In the genomic region with DNA sequence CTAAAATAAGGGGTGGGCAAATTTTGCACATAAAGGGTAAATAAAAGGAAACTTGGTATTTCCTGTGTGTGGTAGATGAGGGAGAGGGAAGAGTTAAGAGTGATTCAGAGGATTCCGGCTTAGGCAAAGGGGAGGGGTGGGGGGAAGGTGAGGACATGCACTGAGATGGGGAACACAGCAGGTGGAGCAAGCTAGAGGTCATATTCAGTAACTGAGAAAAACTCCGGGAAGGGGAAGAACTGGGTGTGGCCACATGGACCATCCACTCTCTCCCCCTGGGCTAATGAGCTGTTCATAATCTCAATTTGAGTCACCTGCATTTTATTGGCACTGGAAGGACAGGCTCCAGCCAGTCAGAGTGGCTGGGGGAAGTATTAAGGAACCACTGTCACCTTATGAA, we compare ENCODE assay signal across 15 cellular contexts. TPM values are rescaled to one million over a fixed set of nuclear protein-coding genes. Genes with fewer than 3 reads are reported as not detected.
A peak's percentile ranks its signal among the peaks of the same experiment; 100 is the strongest.
DNase-seq lines count a peak whose midpoint lies in the region; ATAC-seq, FAIRE-seq and TF ChIP-seq lines count a peak whose summit lies in the region.
"Had no signal": no experiment of that assay in that cellular context is flagged by ENCODE, and none has a peak within 500 bp of the region (broad histone marks: within the 10 kb centered on the region; RNA-seq: fewer than 3 reads in every experiment).

No MANE protein-coding gene starts in this region.

- WGBS in GM12878 (ENCODE audit: insufficient coverage, insufficient replicate concordance, low lambda C conversion rate, missing lambda C conversion rate), result 70% methylated on average over 2 of the region's 2 CpGs

- intact Hi-C loops in GM12878 (cut with micrococcal nuclease; ENCODE audit: unreplicated experiment) (no loop called here), left lung (cut with DNase I) (no loop called here)

- no peak for TF ChIP-seq POLR2A in GM12878 (IDR thresholded peaks at IDR 0.05; ENCODE audit: low read depth, low read length)

- no peak overlapping the region for H2AFZ ChIP-seq in GM12878 (ENCODE audit: control insufficient read depth, low read depth, low read length)
- H2AFZ ChIP-seq: parathyroid adenoma had no signal

- H3K27ac ChIP-seq in GM12878 (ENCODE audit: control insufficient read depth, insufficient read depth) (no peak overlapping the region), left lung (peak overlapping the region in 1 of 2 donors; percentile 62)
- H3K27ac ChIP-seq: heart left ventricle, parathyroid adenoma had no signal

- BruUV-seq in GM12878 (replicated peaks; lab: Mats Ljungman, UMichigan), result no TSS peak

- RAD21 ChIA-PET in GM12878 (lab: Charles Lee; ENCODE audit: unreplicated experiment), result no interaction called here

- SMC1A ChIA-PET in GM12878 (lab: Charles Lee; ENCODE audit: uncharacterized antibody, unreplicated experiment), result no interaction called here

- in situ Hi-C loops in GM12878 (cut with MboI), result no loop called here

- TF ChIP-seq CTCF in GM12878 (IDR thresholded peaks at IDR 0.05 in 2 of 3, conservative IDR thresholded peaks at IDR 0.05 in 1 of 3; ENCODE audit: control insufficient read depth in 2 of 3, extremely low read depth in 1 of 3, insufficient read depth in 1 of 3, low read depth in 3 of 3, low read length in 3 of 3), result no peak
- no peak for TF ChIP-seq CTCF in left lung (IDR thresholded peaks at IDR 0.05)

- no peaks in the 10 kb centered on the region; a peak in 1 of 4 replicates for H3K27me3 ChIP-seq in GM12878 (replicated peaks in 1 of 2; ENCODE audit: control insufficient read depth in 2 of 2, insufficient read depth in 2 of 2, low read length in 1 of 2)
- H3K27me3 ChIP-seq in left lung, result no peaks in the 10 kb centered on the region
- H3K27me3 ChIP-seq: heart left ventricle had no signal

- no peak for FAIRE-seq in GM12878 (lab: Jason Lieb, UNC)

- H3K36me3 ChIP-seq in GM12878 (ENCODE audit: control insufficient read depth in 2 of 2, insufficient read depth in 2 of 2, low read length in 1 of 2) (no peaks in the 10 kb centered on the region), left lung (no peaks in the 10 kb centered on the region)
- H3K36me3 ChIP-seq: heart left ventricle had no signal

- CTCF ChIA-PET in GM12878 (lab: Yijun Ruan, JAX), result interaction anchor here (0.5 kb wide), 1 partner anchor 259 kb away, joined by 3 read pairs; no protein-coding TSS in a partner anchor

- POLR2A ChIA-PET in GM12878 (lab: Charles Lee), result no interaction called here

- no peaks in the 10 kb centered on the region for H3K4me1 ChIP-seq in GM12878 (ENCODE audit: control insufficient read depth, insufficient read depth, low read length)
- H3K4me1 ChIP-seq in left lung, result peaks cover 9 to 25% of the 10 kb centered on the region in 2 donors
- H3K4me1 ChIP-seq: parathyroid adenoma had no signal

- H4K20me1 ChIP-seq in GM12878 (ENCODE audit: control insufficient read depth, insufficient read depth), result no peaks in the 10 kb centered on the region

- TF ChIP-seq EP300 in GM12878 (IDR thresholded peaks at IDR 0.05; ENCODE audit: borderline replicate concordance in 1 of 2, control insufficient read depth in 1 of 2, low read depth in 2 of 2, low read length in 2 of 2), result no peak

- H3K9me3 ChIP-seq in GM12878 (replicated peaks; ENCODE audit: control insufficient read depth, insufficient read depth, low read length), result no peaks in the 10 kb centered on the region; the same call in 2 of the 3 replicates
- H3K9me3 ChIP-seq in left lung, result no peaks in the 10 kb centered on the region
- H3K9me3 ChIP-seq: heart left ventricle had no signal

- H3K4me3 ChIP-seq in GM12878, result no peak overlapping the region
- H3K4me3 ChIP-seq in left lung, result no peak overlapping the region
- H3K4me3 ChIP-seq: heart left ventricle had no signal

- H3K4me2 ChIP-seq in GM12878 (ENCODE audit: control insufficient read depth, insufficient read depth), result no peak overlapping the region

- peak; percentile 48 for ATAC-seq in GM12878
- ATAC-seq in left lung, result peak; percentile 71
- ATAC-seq in GM21825 (IDR thresholded peaks at IDR 0.05; ENCODE audit: unreplicated experiment), result no peak
- ATAC-seq: stimulated activated naive CD8-positive, alpha-beta T cell treated with anti-CD3 and anti-CD28 coated beads, Interleukin-15, Interleukin-2, amounts not matched to agents 100 U/mL and 50 U/mL, for 24 hours had no signal

- H3K9ac ChIP-seq in GM12878 (ENCODE audit: control insufficient read depth, insufficient read depth, low read length), result no peak overlapping the region
- H3K9ac ChIP-seq: parathyroid adenoma had no signal

- TF ChIP-seq RAD21 in GM12878 (IDR thresholded peaks at IDR 0.05; ENCODE audit: insufficient read depth, low read depth, low read length), result no peak

- DNase-seq in EH (ENCODE audit: low read depth) (peak; percentile 45), M059J (ENCODE audit: low read depth) (peak; percentile 79), GM12878 (ENCODE audit: low read depth, low spot score) (no peak), left lung (no peak), cerebellar cortex (ENCODE audit: low spot score) (no peak), epidermal melanocyte (ENCODE audit: insufficient read length, low spot score) (no peak), NCI-H1930 (lab: John Stamatoyannopoulos, UW) (no peak)
- DNase-seq: C1 segment of cervical spinal cord; heart left ventricle; KG1; NCI-H2029 treated with DMSO at 0.1 percent for 48 hours; OCI-M1; stimulated activated naive CD8-positive, alpha-beta T cell treated with anti-CD3 and anti-CD28 coated beads, Interleukin-15, Interleukin-2, amounts not matched to agents 100 U/mL and 50 U/mL, for 24 hours had no signal

- no peaks in the 10 kb centered on the region for H3K79me2 ChIP-seq in GM12878 (ENCODE audit: control insufficient read depth, insufficient read depth, low read length)
- H3K79me2 ChIP-seq: parathyroid adenoma had no signal

RNA-seq across cellular contexts. Expression of gene UGCG, which starts 45.1 kb away (rescaled TPM):
- total RNA-seq in M059J (2014; rRNA removed; shearing (Covaris generic)), result 74.1 and 99.2 TPM in 2 replicates
- 287 and 299 TPM in 2 replicates for total RNA-seq in GM12878 (2013; cell fraction: nucleolus; rRNA removed)
- total RNA-seq in GM12878 (2014; rRNA removed) (54.3 and 65.1 TPM in 2 replicates), GM12878 (2014; rRNA removed; fragmentation: Illumina TruSeq; extraction: Trizol) (58.3 and 59.5 TPM in 2 replicates), GM12878 (2021) (47.7 and 49.7 TPM in 2 replicates), left lung (10 to 100 TPM; 29.0 to 42.1 TPM)
- polyA plus RNA-seq in GM12878 (2011; ENCODE audit: low read depth), result 20.1 TPM
- polyA plus RNA-seq in GM12878 (2011; rRNA removed) (96.6 and 143 TPM in 2 replicates), GM12878 (2014; fragmentation: Illumina TruSeq; extraction: Trizol) (35.0 and 42.8 TPM in 2 replicates), GM12878 (2014; fragmentation: Nextera tagmentation; extraction: Ambion mirVana) (10 to 100 TPM; 48.0 to 62.1 TPM), GM12878 (2014; rRNA removed) (33.5 and 42.8 TPM in 2 replicates), GM12878 (2016; fragmentation: Nextera tagmentation; extraction: Ambion mirVana) (10 to 100 TPM; 21.7 to 30.5 TPM)
- 28.8 and 33.4 TPM in 2 replicates for polyA plus RNA-seq in GM12878 (2011; cell fraction: cytosol; rRNA removed)
- polyA plus RNA-seq in GM12878 (2011; cell fraction: nucleus; rRNA removed), result 44.7 and 51.1 TPM in 2 replicates
- polyA plus RNA-seq in GM12878 (2012), result 30.8 and 42.3 TPM in 2 replicates
- polyA minus RNA-seq in GM12878 (2011; rRNA and poly(A)+ RNA removed), result 63.0 and 82.2 TPM in 2 replicates
- polyA minus RNA-seq in GM12878 (2011; cell fraction: cytosol; rRNA and poly(A)+ RNA removed), result 46.4 and 57.0 TPM in 2 replicates
- 54.2 and 77.7 TPM in 2 replicates for polyA minus RNA-seq in GM12878 (2011; cell fraction: nucleus; rRNA and poly(A)+ RNA removed)

RNA-seq across cellular contexts. Expression of gene SHOC1, which starts 56.8 kb away (rescaled TPM):
- total RNA-seq in M059J (2014; rRNA removed; shearing (Covaris generic)), result 0.02 and 0.10 TPM in 2 replicates
- total RNA-seq in GM12878 (2013; cell fraction: nucleolus; rRNA removed), result not detected in 2 replicates
- total RNA-seq in GM12878 (2014; rRNA removed) (under 0.01 and 0.05 TPM in 2 replicates), GM12878 (2014; rRNA removed; fragmentation: Illumina TruSeq; extraction: Trizol) (0.04 TPM in 1 of 2 replicates, not detected in the other), GM12878 (2021) (not detected in 2 replicates), left lung (under 1 TPM; 0.06 to 0.29 TPM)
- not detected for polyA plus RNA-seq in GM12878 (2011; ENCODE audit: low read depth)
- polyA plus RNA-seq in GM12878 (2011; rRNA removed) (not detected in 2 replicates), GM12878 (2014; fragmentation: Illumina TruSeq; extraction: Trizol) (0.04 TPM in 1 of 2 replicates, not detected in the other), GM12878 (2014; fragmentation: Nextera tagmentation; extraction: Ambion mirVana) (under 1 TPM in 1 of 2 experiments, not detected in 1; 0.05 TPM), GM12878 (2014; rRNA removed) (0.03 TPM in 1 of 2 replicates, not detected in the other), GM12878 (2016; fragmentation: Nextera tagmentation; extraction: Ambion mirVana) (under 1 TPM; 0.05 to 0.11 TPM)
- not detected in 2 replicates for polyA plus RNA-seq in GM12878 (2011; cell fraction: cytosol; rRNA removed)
- not detected in 2 replicates for polyA plus RNA-seq in GM12878 (2011; cell fraction: nucleus; rRNA removed)
- polyA plus RNA-seq in GM12878 (2012), result 0.04 TPM in 1 of 2 replicates, not detected in the other
- polyA minus RNA-seq in GM12878 (2011; rRNA and poly(A)+ RNA removed), result not detected in 2 replicates
- polyA minus RNA-seq in GM12878 (2011; cell fraction: cytosol; rRNA and poly(A)+ RNA removed), result not detected in 2 replicates
- polyA minus RNA-seq in GM12878 (2011; cell fraction: nucleus; rRNA and poly(A)+ RNA removed), result not detected in 2 replicates
- total RNA-seq: heart left ventricle had no signal

Comparison
In these comparisons a context has a peak if more than half of its experiments do, and no peak if none do; other contexts are left out.
1. DNase-seq: peak in EH (single experiment) and M059J (single experiment); none in GM12878 (single experiment), left lung (0 of 2), cerebellar cortex (single experiment), epidermal melanocyte (single experiment) and NCI-H1930 (0 of 2).